In genomic region chr1:61076728-61077675, GRCh38 we compare ENCODE assay signal across 8 cellular contexts. TPM values are rescaled to one million over a fixed set of nuclear protein-coding genes. Genes with fewer than 3 reads are reported as not detected.
A peak's percentile ranks its signal among the peaks of the same experiment; 100 is the strongest.
DNase-seq lines count a peak whose midpoint lies in the region; ATAC-seq and TF ChIP-seq lines count a peak whose summit lies in the region.

No MANE protein-coding gene starts in this region.

- no peak for TF ChIP-seq CTCF in epithelial cell of proximal tubule (conservative IDR thresholded peaks at IDR 0.05; ENCODE audit: low read depth, low read length)

- peak overlapping the region; percentile 89 to 98 (median 93) for H3K4me3 Mint-ChIP-seq in CD8-positive, alpha-beta memory T cell

- H3K9me3 Mint-ChIP-seq in CD8-positive, alpha-beta memory T cell: no peaks in the 10 kb centered on the region

- peak; percentile 85 for ATAC-seq in GM21515 (IDR thresholded peaks at IDR 0.05; ENCODE audit: unreplicated experiment)

- H3K9me3 ChIP-seq in CD8-positive, alpha-beta memory T cell (ENCODE audit: low read length): no peaks in the 10 kb centered on the region
- H3K9me3 ChIP-seq in HUES6 (ENCODE audit: control insufficient read depth, insufficient read depth, low read depth, low read length) (no peaks in the 10 kb centered on the region), mucosa of rectum (ENCODE audit: control insufficient read depth in 2 of 2, low read length in 2 of 2) (no peaks in the 10 kb centered on the region)

- peaks cover 43% of the 10 kb centered on the region for H3K4me1 ChIP-seq in CD8-positive, alpha-beta memory T cell (ENCODE audit: insufficient read depth, low read length)
- H3K4me1 ChIP-seq in HUES6 (ENCODE audit: control insufficient read depth, insufficient read depth, low read length) (peaks cover 32% of the 10 kb centered on the region), mucosa of rectum (ENCODE audit: control insufficient read depth in 2 of 2, insufficient read depth in 2 of 2, low read length in 2 of 2) (peaks cover 25 to 33% of the 10 kb centered on the region in 2 donors)

- no peaks in the 10 kb centered on the region for H3K27me3 ChIP-seq in CD8-positive, alpha-beta memory T cell (ENCODE audit: insufficient read depth, low read length, poor library complexity, severe bottlenecking)
- peaks cover 37% of the 10 kb centered on the region for H3K27me3 ChIP-seq in HUES6 (ENCODE audit: control insufficient read depth, insufficient read depth, low read length)
- H3K27me3 ChIP-seq in mucosa of rectum (ENCODE audit: control insufficient read depth in 2 of 2, insufficient read depth in 2 of 2, low read length in 2 of 2): no peaks in the 10 kb centered on the region

- peak; percentile 72 to 94 (median 85) for DNase-seq in CD8-positive, alpha-beta memory T cell
- peak; percentile 99 for DNase-seq in NOMO-1 treated with dmso at 0.1 percent for 144 hours (lab: John Stamatoyannopoulos, UW; ENCODE audit: unreplicated experiment)
- peak; percentile 46 for DNase-seq in activated T-cell treated with anti-CD3 and anti-CD28 coated beads for 4 hours
- DNase-seq in epithelial cell of proximal tubule (ENCODE audit: low read depth): no peak
- DNase-seq in stimulated activated CD8-positive, alpha-beta memory T cell treated with anti-CD3 and anti-CD28 coated beads, Interleukin-7, amount 100 ng/mL, for 1 hour (ENCODE audit: low read depth in 2 of 2): peak; percentile 56 to 62

- H3K4me3 ChIP-seq in CD8-positive, alpha-beta memory T cell (ENCODE audit: low read length): peak overlapping the region; percentile 61
- H3K4me3 ChIP-seq in HUES6 (ENCODE audit: low read depth, low read length) (peak overlapping the region; percentile 84), epithelial cell of proximal tubule (ENCODE audit: low read depth, low read length) (peak overlapping the region; percentile 47), mucosa of rectum (ENCODE audit: low read length in 2 of 2) (peak overlapping the region; percentile 74 to 87)

- H3K27ac Mint-ChIP-seq in CD8-positive, alpha-beta memory T cell: peak overlapping the region; percentile 92 to 98 (median 97)

- H3K9ac ChIP-seq in HUES6 (ENCODE audit: low read length) (peak overlapping the region; percentile 63), mucosa of rectum (ENCODE audit: low read depth in 1 of 2, low read length in 2 of 2) (peak overlapping the region; percentile 65 to 70)

- CTCF ChIA-PET in CD8-positive, alpha-beta memory T cell (lab: Charles Lee): interaction anchor here (0.9 to 4.2 kb wide), 8 partner anchors 9 to 34 kb away, joined by 3 to 53 read pairs (median 5); no protein-coding TSS in a partner anchor

- POLR2A ChIA-PET in CD8-positive, alpha-beta memory T cell (lab: Charles Lee): interaction anchor here (0.5 to 3.0 kb wide), 7 partner anchors 17 to 701 kb away, joined by 4 to 29 read pairs (median 5); no protein-coding TSS in a partner anchor

- no peaks in the 10 kb centered on the region for H3K36me3 ChIP-seq in CD8-positive, alpha-beta memory T cell (ENCODE audit: insufficient read depth, low read length)
- H3K36me3 ChIP-seq in HUES6 (ENCODE audit: control insufficient read depth, insufficient read depth, low read length) (no peaks in the 10 kb centered on the region), mucosa of rectum (ENCODE audit: control insufficient read depth in 2 of 2, insufficient read depth in 2 of 2, low read length in 2 of 2) (no peaks in the 10 kb centered on the region)

- H3K4me1 Mint-ChIP-seq in CD8-positive, alpha-beta memory T cell: peaks cover 44 to 50% (median 49%) of the 10 kb centered on the region in 3 donors

- peak overlapping the region; percentile 83 for H3K27ac ChIP-seq in CD8-positive, alpha-beta memory T cell (ENCODE audit: low read depth, low read length)
- H3K27ac ChIP-seq in HUES6 (ENCODE audit: low read depth, low read length) (peak overlapping the region; percentile 44), mucosa of rectum (ENCODE audit: low read depth in 2 of 2, low read length in 2 of 2) (peak overlapping the region; percentile 85 to 89)

- H3K36me3 Mint-ChIP-seq in CD8-positive, alpha-beta memory T cell: peaks cover 0 to 9% (median 0%) of the 10 kb centered on the region in 3 donors

- H3K27me3 Mint-ChIP-seq in CD8-positive, alpha-beta memory T cell: peaks cover 0 to 2% of the 10 kb centered on the region in 2 donors

RNA-seq across cellular contexts. Expression of gene NFIA, which starts 5.4 kb away (rescaled TPM):
- 1 to 10 TPM; 6.1 to 7.0 TPM for total RNA-seq in CD8-positive, alpha-beta memory T cell
- polyA plus RNA-seq in CD8-positive, alpha-beta memory T cell: 9.9 TPM
- 0.58 and 1.6 TPM in 2 replicates for total RNA-seq in epithelial cell of proximal tubule
